ENCODE assay signal across 26 cellular contexts in the genomic region with DNA sequence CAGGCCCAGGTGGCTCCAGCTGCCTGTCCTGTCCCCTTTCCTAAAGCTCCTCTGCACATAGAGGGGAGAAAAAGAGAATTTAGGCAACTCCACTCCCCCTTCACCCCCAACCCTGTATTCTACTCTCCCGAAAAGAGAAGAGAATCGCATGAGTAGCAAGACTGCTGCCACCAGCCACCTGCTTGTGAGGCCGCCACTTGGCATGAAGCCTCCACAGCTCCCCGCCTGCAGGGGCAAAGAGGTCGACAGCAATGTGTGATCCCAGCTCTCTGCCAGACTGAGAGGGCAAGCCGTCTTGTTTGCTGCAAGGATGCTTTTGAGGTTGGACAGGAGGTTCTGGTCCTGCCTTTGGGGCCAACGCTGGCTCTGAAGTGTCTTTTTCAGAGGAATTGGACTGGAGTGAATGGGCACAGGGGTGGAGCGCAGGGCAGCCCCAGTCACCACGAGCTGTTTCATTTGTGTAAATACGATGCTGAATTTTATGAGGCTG.
"Had no signal": no experiment of that assay in that cellular context is flagged by ENCODE, and none has a peak within 500 bp of the region (broad histone marks: within the 10 kb centered on the region; RNA-seq: fewer than 3 reads in every experiment).

No MANE protein-coding gene starts in this region.

- H3K27me3 Mint-ChIP-seq: activated CD4-positive, alpha-beta memory T cell treated with anti-CD3 and anti-CD28 coated beads for 36 hours; activated CD4-positive, alpha-beta T cell treated with anti-CD3 and anti-CD28 coated beads for 36 hours; activated CD4-positive, alpha-beta T cell treated with anti-CD3 and anti-CD28 coated beads, Interleukin-2, amount 10 ng/mL, durations not matched to agents 24 days and 14 days; activated naive CD4-positive, alpha-beta T cell treated with anti-CD3 and anti-CD28 coated beads, Interleukin-2, amount 50 U/mL, for 24 hours; activated naive CD8-positive, alpha-beta T cell treated with anti-CD3 and anti-CD28 coated beads for 36 hours; activated naive CD8-positive, alpha-beta T cell treated with anti-CD3 and anti-CD28 coated beads, Interleukin-2, amount 50 U/mL, for 24 hours had no signal

- H3K27me3 ChIP-seq: body of pancreas, colonic mucosa had no signal

- H3K27ac Mint-ChIP-seq: activated CD4-positive, alpha-beta memory T cell treated with anti-CD3 and anti-CD28 coated beads for 36 hours; activated CD4-positive, alpha-beta T cell treated with anti-CD3 and anti-CD28 coated beads for 36 hours; activated CD4-positive, alpha-beta T cell treated with anti-CD3 and anti-CD28 coated beads, Interleukin-2, amount 10 ng/mL, durations not matched to agents 24 days and 14 days; activated CD8-positive, alpha-beta memory T cell treated with anti-CD3 and anti-CD28 coated beads, Interleukin-2, amount 10 ng/mL, durations not matched to agents 7 days and 5 days; activated CD8-positive, alpha-beta T cell treated with anti-CD3 and anti-CD28 coated beads, Interleukin-2, amount 10 ng/mL, durations not matched to agents 7 days and 5 days; activated naive CD4-positive, alpha-beta T cell treated with anti-CD3 and anti-CD28 coated beads for 36 hours; activated naive CD4-positive, alpha-beta T cell treated with anti-CD3 and anti-CD28 coated beads, Interleukin-2, amount 50 U/mL, for 24 hours; activated naive CD8-positive, alpha-beta T cell treated with anti-CD3 and anti-CD28 coated beads for 36 hours; activated naive CD8-positive, alpha-beta T cell treated with anti-CD3 and anti-CD28 coated beads, Interleukin-2, amount 50 U/mL, for 24 hours; activated T-helper 2 cell treated with anti-CD3 and anti-CD28 coated beads, Interferon-gamma antibody, Interleukin-2, Interleukin-4, amounts not matched to agents 10 μg/mL and 5 μg/mL and 100 μg/mL, durations not matched to agents 14 hours and 24 hours and 36 hours; endodermal cell had no signal

- H3K4me3 ChIP-seq: adrenal gland, body of pancreas, colonic mucosa had no signal

- H3K4me3 Mint-ChIP-seq: activated CD4-positive, alpha-beta memory T cell treated with anti-CD3 and anti-CD28 coated beads for 36 hours; activated CD4-positive, alpha-beta T cell treated with anti-CD3 and anti-CD28 coated beads for 36 hours; activated CD4-positive, alpha-beta T cell treated with anti-CD3 and anti-CD28 coated beads, Interleukin-2, amount 10 ng/mL, durations not matched to agents 24 days and 14 days; activated CD8-positive, alpha-beta memory T cell treated with anti-CD3 and anti-CD28 coated beads, Interleukin-2, amount 10 ng/mL, durations not matched to agents 7 days and 5 days; activated CD8-positive, alpha-beta T cell treated with anti-CD3 and anti-CD28 coated beads, Interleukin-2, amount 10 ng/mL, durations not matched to agents 7 days and 5 days; activated naive CD4-positive, alpha-beta T cell treated with anti-CD3 and anti-CD28 coated beads for 36 hours; activated naive CD4-positive, alpha-beta T cell treated with anti-CD3 and anti-CD28 coated beads, Interleukin-2, amount 50 U/mL, for 24 hours; activated naive CD8-positive, alpha-beta T cell treated with anti-CD3 and anti-CD28 coated beads for 36 hours; activated naive CD8-positive, alpha-beta T cell treated with anti-CD3 and anti-CD28 coated beads, Interleukin-2, amount 50 U/mL, for 24 hours; endodermal cell had no signal

- H3K36me3 ChIP-seq: colonic mucosa had no signal

- H3K36me3 Mint-ChIP-seq: activated CD4-positive, alpha-beta memory T cell treated with anti-CD3 and anti-CD28 coated beads for 36 hours; activated CD8-positive, alpha-beta memory T cell treated with anti-CD3 and anti-CD28 coated beads, Interleukin-2, amount 10 ng/mL, durations not matched to agents 7 days and 5 days; activated naive CD4-positive, alpha-beta T cell treated with anti-CD3 and anti-CD28 coated beads, Interleukin-2, amount 50 U/mL, for 24 hours; activated naive CD8-positive, alpha-beta T cell treated with anti-CD3 and anti-CD28 coated beads for 36 hours had no signal

- H3K4me1 ChIP-seq: adrenal gland, body of pancreas, colonic mucosa had no signal

- H3K9me3 ChIP-seq: adrenal gland, body of pancreas, colonic mucosa had no signal

- ATAC-seq: activated CD4-positive, alpha-beta T cell treated with anti-CD3 and anti-CD28 coated beads for 36 hours; activated CD8-positive, alpha-beta memory T cell treated with anti-CD3 and anti-CD28 coated beads, Interleukin-2, amount 10 ng/mL, durations not matched to agents 7 days and 5 days; activated CD8-positive, alpha-beta T cell treated with anti-CD3 and anti-CD28 coated beads, Interleukin-2, amount 10 ng/mL, durations not matched to agents 7 days and 5 days; activated naive CD8-positive, alpha-beta T cell treated with anti-CD3 and anti-CD28 coated beads, Interleukin-2, amount 50 U/mL, for 24 hours; body of pancreas; esophagus mucosa had no signal

- DNase-seq: activated CD4-positive, alpha-beta memory T cell treated with anti-CD3 and anti-CD28 coated beads for 36 hours; activated CD4-positive, alpha-beta T cell treated with anti-CD3 and anti-CD28 coated beads for 36 hours; activated CD4-positive, alpha-beta T cell treated with anti-CD3 and anti-CD28 coated beads, Interleukin-2, amount 10 ng/mL, durations not matched to agents 24 days and 14 days; activated CD4-positive, CD25-positive, alpha-beta regulatory T cell; activated CD4-positive, CD25-positive, alpha-beta regulatory T cell treated with anti-CD3 and anti-CD28 coated beads, Interleukin-2, amount 50 U/mL, for 72 hours; activated CD8-positive, alpha-beta memory T cell treated with anti-CD3 and anti-CD28 coated beads, Interleukin-2, amount 10 ng/mL, durations not matched to agents 7 days and 5 days; activated CD8-positive, alpha-beta memory T cell treated with anti-CD3 and anti-CD28 coated beads, Interleukin-2, amount 50 U/mL, for 4 hours; activated CD8-positive, alpha-beta T cell treated with anti-CD3 and anti-CD28 coated beads, Interleukin-2, amount 10 ng/mL, durations not matched to agents 7 days and 5 days; activated effector memory CD4-positive, alpha-beta T cell treated with anti-CD3 and anti-CD28 coated beads, Interleukin-2, amount 50 U/mL, for 16 hours; activated naive CD4-positive, alpha-beta T cell treated with anti-CD3 and anti-CD28 coated beads for 36 hours; activated naive CD8-positive, alpha-beta T cell treated with anti-CD3 and anti-CD28 coated beads for 36 hours; activated naive CD8-positive, alpha-beta T cell treated with anti-CD3 and anti-CD28 coated beads, Interleukin-2, amount 50 U/mL, for 24 hours; activated T-cell treated with anti-CD3 and anti-CD28 coated beads, Interleukin-2, amount 50 U/mL, for 1 hour; amygdala; aorta; caudate nucleus; colonic mucosa; effector CD8-positive, alpha-beta T cell; endodermal cell; foreskin fibroblast; T-helper 2 cell had no signal

- H3K9me3 Mint-ChIP-seq: activated CD4-positive, alpha-beta memory T cell treated with anti-CD3 and anti-CD28 coated beads for 36 hours; activated CD4-positive, alpha-beta T cell treated with anti-CD3 and anti-CD28 coated beads, Interleukin-2, amount 10 ng/mL, durations not matched to agents 24 days and 14 days; activated naive CD4-positive, alpha-beta T cell treated with anti-CD3 and anti-CD28 coated beads for 36 hours; activated naive CD4-positive, alpha-beta T cell treated with anti-CD3 and anti-CD28 coated beads, Interleukin-2, amount 50 U/mL, for 24 hours; activated naive CD8-positive, alpha-beta T cell treated with anti-CD3 and anti-CD28 coated beads for 36 hours; activated naive CD8-positive, alpha-beta T cell treated with anti-CD3 and anti-CD28 coated beads, Interleukin-2, amount 50 U/mL, for 24 hours; activated T-helper 2 cell treated with anti-CD3 and anti-CD28 coated beads, Interferon-gamma antibody, Interleukin-2, Interleukin-4, amounts not matched to agents 10 μg/mL and 5 μg/mL and 100 μg/mL, durations not matched to agents 14 hours and 24 hours and 36 hours had no signal

- H3K27ac ChIP-seq: adrenal gland, body of pancreas, colonic mucosa had no signal

- H3K4me1 Mint-ChIP-seq: activated CD4-positive, alpha-beta T cell treated with anti-CD3 and anti-CD28 coated beads for 36 hours; activated CD4-positive, alpha-beta T cell treated with anti-CD3 and anti-CD28 coated beads, Interleukin-2, amount 10 ng/mL, durations not matched to agents 24 days and 14 days; activated CD8-positive, alpha-beta memory T cell treated with anti-CD3 and anti-CD28 coated beads, Interleukin-2, amount 10 ng/mL, durations not matched to agents 7 days and 5 days; activated naive CD4-positive, alpha-beta T cell treated with anti-CD3 and anti-CD28 coated beads, Interleukin-2, amount 50 U/mL, for 24 hours; activated naive CD8-positive, alpha-beta T cell treated with anti-CD3 and anti-CD28 coated beads for 36 hours; activated naive CD8-positive, alpha-beta T cell treated with anti-CD3 and anti-CD28 coated beads, Interleukin-2, amount 50 U/mL, for 24 hours had no signal
